15 cellular contexts compared by ENCODE assay signal in genomic region chr5:33235824-33236223, GRCh38.
DNase-seq lines count a peak whose midpoint lies in the region; ATAC-seq lines count a peak whose summit lies in the region.
"Had no signal": no experiment of that assay in that cellular context is flagged by ENCODE, and none has a peak within 500 bp of the region (broad histone marks: within the 10 kb centered on the region; RNA-seq: fewer than 3 reads in every experiment).

No MANE protein-coding gene starts in this region.

- H3K36me3 Mint-ChIP-seq in immature natural killer cell: no peaks in the 10 kb centered on the region
- H3K36me3 Mint-ChIP-seq: activated naive CD8-positive, alpha-beta T cell; naive thymus-derived CD8-positive, alpha-beta T cell had no signal

- peaks cover 13 to 14% of the 10 kb centered on the region in 2 donors for H3K4me1 Mint-ChIP-seq in immature natural killer cell

- peak; percentile 47 to 73 for ATAC-seq in activated CD4-positive, CD25-positive, alpha-beta regulatory T cell treated with anti-CD3 and anti-CD28 coated beads, Interleukin-2, amount 50 U/mL, for 24 hours
- peak; percentile 53 for ATAC-seq in GM21381 (IDR thresholded peaks at IDR 0.05; ENCODE audit: unreplicated experiment)
- peak; percentile 46 for ATAC-seq in HG03460 (IDR thresholded peaks at IDR 0.05; ENCODE audit: unreplicated experiment)
- ATAC-seq: A549; HCT116; naive thymus-derived CD8-positive, alpha-beta T cell; sciatic nerve had no signal

- H3K27me3 Mint-ChIP-seq in immature natural killer cell (ENCODE audit: low read depth in 3 of 3): no peaks in the 10 kb centered on the region
- H3K27me3 Mint-ChIP-seq: activated naive CD8-positive, alpha-beta T cell had no signal

- peak overlapping the region in 2 of 6 donors; percentile 3 to 4 for H3K27ac Mint-ChIP-seq in immature natural killer cell
- H3K27ac Mint-ChIP-seq: activated naive CD8-positive, alpha-beta T cell had no signal

- no peak for DNase-seq in activated CD4-positive, CD25-positive, alpha-beta regulatory T cell treated with anti-CD3 and anti-CD28 coated beads, Interleukin-2, amount 50 U/mL, for 72 hours
- DNase-seq in immature natural killer cell (peak in 2 of 3 donors; percentile 0 to 2), DMS53 (lab: John Stamatoyannopoulos, UW) (no peak), NCI-H69 (lab: John Stamatoyannopoulos, UW) (no peak)
- DNase-seq in activated effector memory CD4-positive, alpha-beta T cell treated with Interleukin-2 at 50 U/mL for 16 hours: no peak
- DNase-seq: activated CD4-positive, CD25-positive, alpha-beta regulatory T cell; naive thymus-derived CD8-positive, alpha-beta T cell; NCI-H1092 treated with DMSO at 0.1 percent for 48 hours had no signal

- peak overlapping the region in 3 of 5 donors; percentile 8 to 32 (median 18) for H3K4me3 Mint-ChIP-seq in immature natural killer cell
- H3K4me3 Mint-ChIP-seq: activated naive CD8-positive, alpha-beta T cell had no signal

- peaks cover 0 to 4% (median 0%) of the 10 kb centered on the region in 6 donors for H3K9me3 Mint-ChIP-seq in immature natural killer cell

Comparison
In these comparisons a context has a peak if more than half of its experiments do, and no peak if none do; other contexts are left out.
1. DNase-seq: peak in immature natural killer cell (2 of 3); none in activated CD4-positive, CD25-positive, alpha-beta regulatory T cell treated with anti-CD3 and anti-CD28 coated beads, Interleukin-2, amount 50 U/mL, for 72 hours (single experiment), DMS53 (single experiment), activated effector memory CD4-positive, alpha-beta T cell treated with Interleukin-2 at 50 U/mL for 16 hours (single experiment) and NCI-H69 (single experiment).
2. Peak in every context shown above with its lines, with median percentiles within 50 percentile points of each other: ATAC-seq.